ENCODE assay signal across 8 cellular contexts in the genomic region with DNA sequence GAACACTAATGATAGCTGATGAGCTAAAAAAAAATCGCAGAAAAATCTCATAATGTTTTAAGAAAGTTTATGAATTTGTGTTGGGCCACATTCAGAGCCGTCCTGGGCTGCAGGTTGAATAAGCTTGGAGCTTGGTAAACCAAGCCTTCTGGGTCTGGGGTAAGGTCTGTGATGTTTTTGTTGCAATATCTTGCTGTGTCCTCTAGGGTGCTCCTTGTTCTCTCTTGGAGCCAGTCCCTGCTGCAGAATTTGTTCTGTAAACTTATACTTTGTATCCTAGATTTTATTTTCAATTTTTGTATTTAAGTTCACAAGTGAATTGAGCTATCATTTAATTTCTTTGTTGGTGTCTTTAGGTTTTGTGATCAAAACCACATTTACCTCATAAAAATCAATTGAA.
DNase-seq lines count a peak whose midpoint lies in the region; ATAC-seq, FAIRE-seq and TF ChIP-seq lines count a peak whose summit lies in the region.

No MANE protein-coding gene starts in this region.

- peak; percentile 33; the same call in 1 of the 3 replicates for TF ChIP-seq CTCF in GM12872 (IDR thresholded peaks at IDR 0.05; ENCODE audit: insufficient read depth, low read depth, low read length)
- peak; percentile 47 for TF ChIP-seq CTCF in kidney epithelial cell (IDR thresholded peaks at IDR 0.05; ENCODE audit: insufficient read depth, low read length, poor library complexity, severe bottlenecking)

- H3K4me3 ChIP-seq in kidney epithelial cell (ENCODE audit: low read depth, low read length) = no peak overlapping the region

- DNase-seq in HEK293T (ENCODE audit: extremely low spot score) (peak; percentile 55), RCC 7860 (ENCODE audit: low spot score) (peak; percentile 19), kidney epithelial cell (ENCODE audit: low read depth) (no peak), NCI-H526 treated with DMSO at 0.1 percent for 48 hours (lab: John Stamatoyannopoulos, UW) (no peak), superior temporal gyrus (ENCODE audit: extremely low spot score) (no peak)
- no peak for DNase-seq in activated T-cell treated with anti-CD3 and anti-CD28 coated beads, Interleukin-2, amount 50 U/mL, for 1 hour

- no peak for ATAC-seq in GM21717 (IDR thresholded peaks at IDR 0.05; ENCODE audit: unreplicated experiment)

- no peaks in the 10 kb centered on the region for H3K36me3 ChIP-seq in kidney epithelial cell (ENCODE audit: control insufficient read depth, insufficient read depth, low read length)

- CTCF ChIA-PET in HEK293T (lab: Yijun Ruan, JAX) = interaction anchor here (0.6 to 1.2 kb wide), 3 partner anchors 13 to 93 kb away, joined by 3 to 6 read pairs (median 3); no protein-coding TSS in a partner anchor

- no peak for FAIRE-seq in RCC 7860 (lab: Jason Lieb, UNC)

- no peaks in the 10 kb centered on the region for H3K27me3 ChIP-seq in kidney epithelial cell (ENCODE audit: control insufficient read depth, insufficient read depth, low read length)

- POLR2A ChIA-PET in HEK293T (lab: Yijun Ruan, JAX) = interaction anchor here (1.4 kb wide), 1 partner anchor 172 kb away, joined by 4 read pairs; the partner anchor contains the start of genes NKIRAS1 and RPL15

TF ChIP-seq in HEK293T, 16 proteins besides CTCF, POLR2A, EP300 and RAD21:
- TF ChIP-seq HDGF (IDR thresholded peaks at IDR 0.05; ENCODE audit: borderline replicate concordance) (no peak), BHLHE40 (IDR thresholded peaks at IDR 0.05; ENCODE audit: borderline replicate concordance) (no peak), PKNOX1 (IDR thresholded peaks at IDR 0.05) (no peak), FOXK2 (IDR thresholded peaks at IDR 0.05) (no peak)

Comparison
In these comparisons a context has a peak if more than half of its experiments do, and no peak if none do; other contexts are left out.
1. DNase-seq: peak in HEK293T (single experiment) and RCC 7860 (single experiment); none in kidney epithelial cell (single experiment), NCI-H526 treated with DMSO at 0.1 percent for 48 hours (single experiment), activated T-cell treated with anti-CD3 and anti-CD28 coated beads, Interleukin-2, amount 50 U/mL, for 1 hour (single experiment) and superior temporal gyrus (single experiment).